Comparison of ENCODE assay signal across 9 cellular contexts in genomic region chr19:54191671-54192453, GRCh38. TPM values are rescaled to one million over a fixed set of nuclear protein-coding genes. Genes with fewer than 3 reads are reported as not detected.
DNase-seq lines count a peak whose midpoint lies in the region; ATAC-seq and TF ChIP-seq lines count a peak whose summit lies in the region.
"Had no signal": no experiment of that assay in that cellular context is flagged by ENCODE, and none has a peak within 500 bp of the region (broad histone marks: within the 10 kb centered on the region; RNA-seq: fewer than 3 reads in every experiment).

No MANE protein-coding gene starts in this region.

- H2AK5ac ChIP-seq in neuronal stem cell (ENCODE audit: low read depth, low read length), result peak overlapping the region; percentile 30

- H3K9me3 Mint-ChIP-seq in Caco-2 (ENCODE audit: unreplicated experiment), result no peaks in the 10 kb centered on the region
- no peaks in the 10 kb centered on the region for H3K9me3 Mint-ChIP-seq in effector memory CD8-positive, alpha-beta T cell

- POLR2A ChIA-PET in Caco-2 (lab: Charles Lee), result interaction anchor here (0.5 to 5.7 kb wide), 7 partner anchors 8 to 1510 kb away, joined by 3 to 98 read pairs (median 36); partner anchors contain the start of genes CNOT3, FIZ1, RPS9 and TMC4

- H2BK12ac ChIP-seq in neuronal stem cell (ENCODE audit: low read length), result no peak overlapping the region

- H3K4me2 ChIP-seq in neuronal stem cell (ENCODE audit: insufficient read depth, low read length, poor library complexity, severe bottlenecking), result peak overlapping the region; percentile 72

- DNase-seq in Caco-2 (no peak), NT2/D1 (ENCODE audit: low read depth, low spot score) (no peak), neuronal stem cell (ENCODE audit: low spot score) (no peak), NCI-H345 treated with DMSO at 0.1 percent for 48 hours (lab: John Stamatoyannopoulos, UW; ENCODE audit: unreplicated experiment) (no peak), NCI-H1694 (lab: John Stamatoyannopoulos, UW) (no peak)
- no peak for DNase-seq in effector memory CD8-positive, alpha-beta T cell

- H4K8ac ChIP-seq in neuronal stem cell (ENCODE audit: low read depth, low read length), result no peak overlapping the region

- H2BK15ac ChIP-seq in neuronal stem cell (ENCODE audit: low read length), result no peak overlapping the region

- H3K18ac ChIP-seq in neuronal stem cell (ENCODE audit: low read length), result peak overlapping the region; percentile 99

- no peak overlapping the region for H4K91ac ChIP-seq in neuronal stem cell (ENCODE audit: low read depth, low read length, poor library complexity)

- peak overlapping the region; percentile 94 for H2BK5ac ChIP-seq in neuronal stem cell (ENCODE audit: low read length)

- H3K23ac ChIP-seq in neuronal stem cell (ENCODE audit: low read depth, low read length, poor library complexity), result peak overlapping the region; percentile 81

- H3K9ac ChIP-seq in NT2/D1 (ENCODE audit: insufficient read length, low read depth), result peak overlapping the region; percentile 90
- peak overlapping the region; percentile 98 for H3K9ac ChIP-seq in neuronal stem cell (ENCODE audit: low read depth, low read length, poor library complexity)

- H3K9me3 ChIP-seq in Caco-2 (no peaks in the 10 kb centered on the region), NT2/D1 (ENCODE audit: insufficient read depth, low read length) (no peaks in the 10 kb centered on the region), neuronal stem cell (replicated peaks in 1 of 2; ENCODE audit: control insufficient read depth in 2 of 2, insufficient read depth in 1 of 2, low read depth in 1 of 2, low read length in 2 of 2) (no peaks in the 10 kb centered on the region)

- peak overlapping the region; percentile 98 for H2AFZ ChIP-seq in neuronal stem cell (ENCODE audit: low read length)

- H3K4ac ChIP-seq in neuronal stem cell (ENCODE audit: low read length), result peak overlapping the region; percentile 26

- H3K14ac ChIP-seq in neuronal stem cell (ENCODE audit: low read length), result no peak overlapping the region

- no peaks in the 10 kb centered on the region for H3K27me3 Mint-ChIP-seq in Caco-2 (ENCODE audit: insufficient read depth, unreplicated experiment)
- no peaks in the 10 kb centered on the region for H3K27me3 Mint-ChIP-seq in effector memory CD8-positive, alpha-beta T cell

- ATAC-seq in effector memory CD8-positive, alpha-beta T cell (replicated peaks), result no peak
- ATAC-seq in HG02840 (IDR thresholded peaks at IDR 0.05; ENCODE audit: low FRiP score, unreplicated experiment), result no peak
- no peak for ATAC-seq in GM18498 (IDR thresholded peaks at IDR 0.05; ENCODE audit: unreplicated experiment)

- intact Hi-C loops in Caco-2 (cut with micrococcal nuclease; ENCODE audit: unreplicated experiment), result loop anchor here (5.0 kb wide), 1 partner anchor 270 kb away; the partner anchor contains the start of gene LENG9

- H3K27ac Mint-ChIP-seq in Caco-2 (ENCODE audit: unreplicated experiment), result peak overlapping the region; percentile 98
- H3K27ac Mint-ChIP-seq in effector memory CD8-positive, alpha-beta T cell, result peak overlapping the region; percentile 99

- peaks cover 12% of the 10 kb centered on the region for H3K79me1 ChIP-seq in neuronal stem cell (ENCODE audit: low read depth, low read length)

- peak overlapping the region; percentile 85 for H3K4me3 Mint-ChIP-seq in Caco-2 (ENCODE audit: unreplicated experiment)
- H3K4me3 Mint-ChIP-seq in effector memory CD8-positive, alpha-beta T cell, result peak overlapping the region; percentile 97

- no peaks in the 10 kb centered on the region for H3K27me3 ChIP-seq in Caco-2 (replicated peaks; ENCODE audit: control insufficient read depth, insufficient read depth, low read length)
- no peaks in the 10 kb centered on the region for H3K27me3 ChIP-seq in NT2/D1 (ENCODE audit: insufficient read depth, insufficient read length)
- no peaks in the 10 kb centered on the region for H3K27me3 ChIP-seq in neuronal stem cell (ENCODE audit: control insufficient read depth in 3 of 3, insufficient read depth in 3 of 3, low read depth in 1 of 3, low read length in 3 of 3)

- no peak for TF ChIP-seq CTCF in Caco-2 (IDR thresholded peaks at IDR 0.05; ENCODE audit: insufficient read depth in 1 of 2, low read depth in 1 of 2, low read length in 1 of 2, severe bottlenecking in 1 of 2, unreplicated experiment in 1 of 2)

- no TSS peak for BruUV-seq in Caco-2 (replicated peaks; lab: Mats Ljungman, UMichigan)

- H3K4me1 ChIP-seq in Caco-2, result 0 out of 2 replicates have a peak, but pooled peaks cover 6% of the 10 kb centered on the region
- H3K4me1 ChIP-seq in NT2/D1 (ENCODE audit: insufficient read depth, insufficient read length), result no peaks in the 10 kb centered on the region
- H3K4me1 ChIP-seq in neuronal stem cell (ENCODE audit: control insufficient read depth in 2 of 2, insufficient read depth in 1 of 2, low read depth in 1 of 2, low read length in 2 of 2), result peaks cover 8% of the 10 kb centered on the region in 2 donors

- H3K4me1 Mint-ChIP-seq in Caco-2 (ENCODE audit: low read depth, unreplicated experiment), result peaks cover 29% of the 10 kb centered on the region
- peaks cover 27 to 30% of the 10 kb centered on the region in 2 donors for H3K4me1 Mint-ChIP-seq in effector memory CD8-positive, alpha-beta T cell (ENCODE audit: low read depth in 2 of 2)

- WGBS in neuronal stem cell (ENCODE audit: extremely low coverage in 2 of 2, insufficient read length in 2 of 2, insufficient replicate concordance in 1 of 2), 2 donors, result no CpG with 5 or more reads among the region's 25 CpGs

- H3K36me3 ChIP-seq in Caco-2 (ENCODE audit: control insufficient read depth, insufficient read depth, low read length) (no peaks in the 10 kb centered on the region; the same call in 1 of the 2 replicates), NT2/D1 (ENCODE audit: insufficient read depth, insufficient read length, low read length) (peaks cover 38% of the 10 kb centered on the region), neuronal stem cell (replicated peaks in 1 of 2; ENCODE audit: control insufficient read depth in 2 of 2, insufficient read depth in 2 of 2, low read length in 2 of 2) (peaks cover 12 to 52% of the 10 kb centered on the region in 2 donors)

- H3K4me3 ChIP-seq in Caco-2 (ENCODE audit: low read depth, low read length), result peak overlapping the region; percentile 97
- peak overlapping the region; percentile 71 for H3K4me3 ChIP-seq in NT2/D1 (ENCODE audit: insufficient read length, low read depth)
- H3K4me3 ChIP-seq in neuronal stem cell (ENCODE audit: low read length in 2 of 2), result peak overlapping the region; percentile 77 to 91

- H3K36me3 Mint-ChIP-seq in Caco-2 (ENCODE audit: insufficient read depth, unreplicated experiment), result peaks cover 76% of the 10 kb centered on the region
- peaks cover 53% of the 10 kb centered on the region for H3K36me3 Mint-ChIP-seq in effector memory CD8-positive, alpha-beta T cell (ENCODE audit: insufficient read depth)

- H3K27ac ChIP-seq in neuronal stem cell (replicated peaks; ENCODE audit: low read length), result peak overlapping the region; percentile 98

- CTCF ChIA-PET in Caco-2 (lab: Charles Lee), result interaction anchor here (2.0 kb wide), 1 partner anchor 19 kb away, joined by 10 read pairs; the partner anchor contains the start of gene TMC4

- H2BK120ac ChIP-seq in neuronal stem cell (ENCODE audit: low read depth, low read length), result no peak overlapping the region

RNA-seq across cellular contexts. Expression of gene TSEN34, which starts 0.8 kb away (rescaled TPM):
- total RNA-seq in Caco-2 (2022), result 42.6 TPM in 2 replicates
- 39.4 TPM for polyA plus RNA-seq in neuronal stem cell (2013, experiment 1 of 2)
- 39.2 TPM for polyA plus RNA-seq in neuronal stem cell (2013, experiment 2 of 2)

RNA-seq across cellular contexts. Expression of gene MBOAT7, which starts 2.5 kb away (rescaled TPM):
- total RNA-seq in Caco-2 (2022), result 137 and 149 TPM in 2 replicates
- polyA plus RNA-seq in neuronal stem cell (2013, experiment 1 of 2), result 76.6 TPM
- polyA plus RNA-seq in neuronal stem cell (2013, experiment 2 of 2), result 77.6 TPM

RNA-seq across cellular contexts. Expression of gene RPS9, which starts 8.8 kb away (rescaled TPM):
- 1,040 and 1,045 TPM in 2 replicates for total RNA-seq in Caco-2 (2022)
- 2,591 TPM for polyA plus RNA-seq in neuronal stem cell (2013, experiment 1 of 2)
- 2,507 TPM for polyA plus RNA-seq in neuronal stem cell (2013, experiment 2 of 2)

RNA-seq across cellular contexts. Expression of gene TMC4, which starts 18.9 kb away (rescaled TPM):
- 38.9 and 45.9 TPM in 2 replicates for total RNA-seq in Caco-2 (2022)
- 0.25 TPM for polyA plus RNA-seq in neuronal stem cell (2013, experiment 1 of 2)
- 0.36 TPM for polyA plus RNA-seq in neuronal stem cell (2013, experiment 2 of 2)

RNA-seq across cellular contexts. Expression of gene LILRB3, which starts 30.9 kb away (rescaled TPM):
- total RNA-seq in Caco-2 (2022), result not detected in 2 replicates
- not detected for polyA plus RNA-seq in neuronal stem cell (2013, experiment 1 of 2)
- polyA plus RNA-seq in neuronal stem cell (2013, experiment 2 of 2), result not detected
- total RNA-seq: HT1080 had no signal
